11 cellular contexts compared by ENCODE assay signal in the genomic region with DNA sequence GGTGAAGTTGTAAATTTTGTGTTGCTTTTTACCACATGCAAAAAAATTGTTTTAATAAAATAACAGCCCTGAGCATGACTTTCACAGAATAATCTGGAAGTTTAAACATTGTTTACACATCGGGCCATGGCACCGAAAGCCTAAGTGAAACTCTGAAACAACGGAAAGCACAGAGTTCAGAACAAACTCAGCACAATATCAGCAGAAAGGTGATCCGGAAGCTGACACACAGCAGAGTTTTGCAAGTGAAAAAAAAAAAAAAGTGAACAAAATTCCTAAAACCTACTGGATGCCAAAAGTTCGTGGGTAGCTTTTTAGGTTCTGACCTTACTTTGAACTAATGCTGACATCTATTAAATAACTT. TPM values are rescaled to one million over a fixed set of nuclear protein-coding genes. Genes with fewer than 3 reads are reported as not detected.
A peak's percentile ranks its signal among the peaks of the same experiment; 100 is the strongest.
DNase-seq lines count a peak whose midpoint lies in the region; ATAC-seq and TF ChIP-seq lines count a peak whose summit lies in the region.
"Had no signal": no experiment of that assay in that cellular context is flagged by ENCODE, and none has a peak within 500 bp of the region (broad histone marks: within the 10 kb centered on the region; RNA-seq: fewer than 3 reads in every experiment).

No MANE protein-coding gene starts in this region.

- no peak for TF ChIP-seq POLR2A in suprapubic skin (IDR thresholded peaks at IDR 0.05)

- H3K27me3 ChIP-seq in suprapubic skin (no peaks in the 10 kb centered on the region), BE2C (no peaks in the 10 kb centered on the region)
- H3K27me3 ChIP-seq: BLaER1 had no signal

- peak overlapping the region; percentile 7 for H3K27ac ChIP-seq in suprapubic skin
- H3K27ac ChIP-seq: BLaER1 had no signal

- no peaks in the 10 kb centered on the region for H3K9me3 ChIP-seq in suprapubic skin
- no peaks in the 10 kb centered on the region for H3K9me3 ChIP-seq in BE2C
- H3K9me3 ChIP-seq: BLaER1 had no signal

- TF ChIP-seq CTCF in suprapubic skin (IDR thresholded peaks at IDR 0.05) (no peak), BE2C (IDR thresholded peaks at IDR 0.05; ENCODE audit: low read depth, low read length) (no peak)

- H3K4me3 ChIP-seq in suprapubic skin: no peak overlapping the region
- H3K4me3 ChIP-seq in BE2C (ENCODE audit: low read depth, low read length): no peak overlapping the region
- H3K4me3 ChIP-seq: BLaER1 had no signal

- no peaks in the 10 kb centered on the region for H3K36me3 ChIP-seq in suprapubic skin
- no peaks in the 10 kb centered on the region for H3K36me3 ChIP-seq in BE2C
- H3K36me3 ChIP-seq: BLaER1 had no signal

- no peak for TF ChIP-seq EP300 in suprapubic skin (IDR thresholded peaks at IDR 0.05)

- ATAC-seq in HG03378 (IDR thresholded peaks at IDR 0.05; ENCODE audit: unreplicated experiment) (peak; percentile 60), GM21515 (IDR thresholded peaks at IDR 0.05; ENCODE audit: unreplicated experiment) (no peak)
- ATAC-seq: left ventricle myocardium superior had no signal

- WGBS in suprapubic skin: 59% methylated on average over 5 of the region's 5 CpGs

- H3K4me1 ChIP-seq in suprapubic skin (peaks cover 16% of the 10 kb centered on the region), BE2C (no peaks in the 10 kb centered on the region)

- peak; percentile 7 for DNase-seq in stimulated activated CD4-positive, alpha-beta T cell treated with anti-CD3 and anti-CD28 coated beads, Interleukin-12 subunit alpha, Interleukin-12 subunit beta, amount 100 ng/mL, for 4 hours
- DNase-seq in stimulated activated CD4-positive, alpha-beta T cell treated with anti-CD3 and anti-CD28 coated beads, Interleukin-1b, Interleukin-23, amount 100 ng/mL, for 48 hours: no peak
- DNase-seq in central memory CD4-positive, alpha-beta T cell: peak; percentile 23
- DNase-seq in suprapubic skin (ENCODE audit: low spot score in 2 of 2) (no peak), BE2C (no peak), kidney tubule cell (ENCODE audit: low spot score) (no peak)
- DNase-seq: left ventricle myocardium superior; NK-92 treated with Interleukin-12 subunit alpha and Interleukin-12 subunit beta, amount 100 ng/mL, for 24 hours had no signal

RNA-seq across cellular contexts. Expression of a gene that starts 39.8 kb away (rescaled TPM):
- 10 to 100 TPM in 3 of 4 donors, 1 to 10 TPM in 1; 9.8 to 49.6 (median 22.2) TPM for total RNA-seq in suprapubic skin
- 4.6 TPM for polyA plus RNA-seq in BE2C (2012; ENCODE audit: insufficient read depth, insufficient read length, low read depth)

Comparison
In these comparisons a context has a peak if more than half of its experiments do, and no peak if none do; other contexts are left out.
1. DNase-seq: peak in stimulated activated CD4-positive, alpha-beta T cell treated with anti-CD3 and anti-CD28 coated beads, Interleukin-12 subunit alpha, Interleukin-12 subunit beta, amount 100 ng/mL, for 4 hours (single experiment) and central memory CD4-positive, alpha-beta T cell (single experiment); none in stimulated activated CD4-positive, alpha-beta T cell treated with anti-CD3 and anti-CD28 coated beads, Interleukin-1b, Interleukin-23, amount 100 ng/mL, for 48 hours (single experiment), suprapubic skin (0 of 2), BE2C (single experiment) and kidney tubule cell (single experiment).